Comparison of ENCODE assay signal across 11 cellular contexts in genomic region chr6:10733151-10733715, GRCh38. TPM values are rescaled to one million over a fixed set of nuclear protein-coding genes. Genes with fewer than 3 reads are reported as not detected.
DNase-seq lines count a peak whose midpoint lies in the region; ATAC-seq lines count a peak whose summit lies in the region.
"Had no signal": no experiment of that assay in that cellular context is flagged by ENCODE, and none has a peak within 500 bp of the region (broad histone marks: within the 10 kb centered on the region; RNA-seq: fewer than 3 reads in every experiment).

No MANE protein-coding gene starts in this region.

- H3K4ac ChIP-seq in trophoblast cell (ENCODE audit: low read depth, low read length): no peak overlapping the region

- H2BK5ac ChIP-seq in trophoblast cell (ENCODE audit: low read depth, low read length, poor library complexity): no peak overlapping the region

- no peak overlapping the region for H3K4me2 ChIP-seq in trophoblast cell (ENCODE audit: low read length)

- H3K4me3 ChIP-seq in ectodermal cell (ENCODE audit: insufficient read depth, low read depth, low read length) (no peak overlapping the region), trophoblast cell (ENCODE audit: low read depth, low read length) (no peak overlapping the region)
- H3K4me3 ChIP-seq: body of pancreas, left lung had no signal

- H3K27ac ChIP-seq in ectodermal cell (ENCODE audit: insufficient read depth, low read depth, low read length, poor library complexity, severe bottlenecking) (peak overlapping the region; percentile 16), trophoblast cell (ENCODE audit: low read depth, low read length) (no peak overlapping the region)
- H3K27ac ChIP-seq: body of pancreas, left lung had no signal

- H4K91ac ChIP-seq in trophoblast cell (ENCODE audit: low read depth, low read length): peak overlapping the region; percentile 4

- no peak overlapping the region for H3K23ac ChIP-seq in trophoblast cell (ENCODE audit: low read length)

- peaks cover 5% of the 10 kb centered on the region for H3K79me1 ChIP-seq in trophoblast cell (ENCODE audit: low read length)

- DNase-seq in ELF-1 (ENCODE audit: low read depth, low spot score) (peak; percentile 37), NCI-H226 (peak; percentile 34), trophoblast cell (no peak), NAMALWA (ENCODE audit: low spot score) (no peak), NCI-H1436 treated with DMSO at 0.1 percent for 48 hours (lab: John Stamatoyannopoulos, UW) (no peak)
- DNase-seq: body of pancreas, left lung, NCI-H2029 treated with DMSO at 0.1 percent for 48 hours had no signal

- H3K4me1 ChIP-seq in ectodermal cell (ENCODE audit: control insufficient read depth, insufficient read depth, low read length): no peaks in the 10 kb centered on the region
- peaks cover 3 to 6% of the 10 kb centered on the region in 2 experiments for H3K4me1 ChIP-seq in trophoblast cell (ENCODE audit: control insufficient read depth in 1 of 2, insufficient read depth in 2 of 2, low read length in 2 of 2)
- H3K4me1 ChIP-seq: body of pancreas, left lung had no signal

- H2AK5ac ChIP-seq in trophoblast cell (ENCODE audit: low read length): no peak overlapping the region

- no peak for ATAC-seq in GM21381 (IDR thresholded peaks at IDR 0.05; ENCODE audit: unreplicated experiment)
- ATAC-seq: activated CD4-positive, CD25-positive, alpha-beta regulatory T cell treated with anti-CD3 and anti-CD28 coated beads, Interleukin-2, amount 50 U/mL, for 24 hours; body of pancreas; left lung had no signal

- H3K27me3 ChIP-seq in ectodermal cell (ENCODE audit: control insufficient read depth, insufficient read depth, low read length, poor library complexity, severe bottlenecking): no peaks in the 10 kb centered on the region
- no peaks in the 10 kb centered on the region for H3K27me3 ChIP-seq in trophoblast cell (ENCODE audit: insufficient read depth, low read length)
- H3K27me3 ChIP-seq: body of pancreas, left lung had no signal

- H2BK12ac ChIP-seq in trophoblast cell (ENCODE audit: low read length): no peak overlapping the region

- no peaks in the 10 kb centered on the region for H3K79me2 ChIP-seq in trophoblast cell (ENCODE audit: control insufficient read depth, insufficient read depth, low read length, poor library complexity)

- H3K9me3 ChIP-seq in ectodermal cell (ENCODE audit: control insufficient read depth, low read length) (no peaks in the 10 kb centered on the region), trophoblast cell (ENCODE audit: insufficient read depth, low read depth, low read length) (peaks cover 1% of the 10 kb centered on the region)
- H3K9me3 ChIP-seq: body of pancreas, left lung had no signal

- no peak overlapping the region for H3K18ac ChIP-seq in trophoblast cell (ENCODE audit: low read length)

- H3K9ac ChIP-seq in trophoblast cell (ENCODE audit: low read length): no peak overlapping the region

- 92 to 94% methylated on average over 17 of the region's 17 CpGs for WGBS in ectodermal cell, 2 experiments
- no CpG with 5 or more reads among the region's 17 CpGs for WGBS in trophoblast cell (ENCODE audit: extremely low coverage, insufficient coverage, insufficient read length)

- H4K12ac ChIP-seq in trophoblast cell (ENCODE audit: low read depth, low read length): no peak overlapping the region

- H4K8ac ChIP-seq in trophoblast cell (ENCODE audit: low read depth, low read length): no peak overlapping the region

- no peak overlapping the region for H2BK120ac ChIP-seq in trophoblast cell (ENCODE audit: insufficient read depth, low read length, poor library complexity)

- H2AFZ ChIP-seq in trophoblast cell (ENCODE audit: insufficient read depth, low read length, poor library complexity): no peak overlapping the region

- H3K36me3 ChIP-seq in ectodermal cell (ENCODE audit: control insufficient read depth, insufficient read depth, low read length): peaks cover 28% of the 10 kb centered on the region
- H3K36me3 ChIP-seq in trophoblast cell (ENCODE audit: control insufficient read depth in 1 of 2, insufficient read depth in 2 of 2, low read length in 2 of 2): peaks cover 20 to 21% of the 10 kb centered on the region in 2 experiments

- no peak overlapping the region for H3K14ac ChIP-seq in trophoblast cell (ENCODE audit: low read length)

RNA-seq across cellular contexts. Expression of gene TMEM14C, which starts 10.4 kb away (rescaled TPM):
- polyA plus RNA-seq in ectodermal cell (2013, experiment 1 of 4): 138 TPM
- polyA plus RNA-seq in ectodermal cell (2013, experiment 2 of 4): 145 TPM
- polyA plus RNA-seq in ectodermal cell (2013, experiment 3 of 4): 162 TPM
- 171 TPM for polyA plus RNA-seq in ectodermal cell (2013, experiment 4 of 4)
- polyA plus RNA-seq in trophoblast cell (2013): 200 and 206 TPM in 2 replicates

RNA-seq across cellular contexts. Expression of gene TMEM14B, which starts 14.4 kb away (rescaled TPM):
- polyA plus RNA-seq in ectodermal cell (2013, experiment 1 of 4): 81.0 TPM
- polyA plus RNA-seq in ectodermal cell (2013, experiment 2 of 4): 91.7 TPM
- polyA plus RNA-seq in ectodermal cell (2013, experiment 3 of 4): 86.5 TPM
- 84.5 TPM for polyA plus RNA-seq in ectodermal cell (2013, experiment 4 of 4)
- 66.2 and 69.3 TPM in 2 replicates for polyA plus RNA-seq in trophoblast cell (2013)

RNA-seq across cellular contexts. Expression of gene PAK1IP1, which starts 38.5 kb away (rescaled TPM):
- 23.1 TPM for polyA plus RNA-seq in ectodermal cell (2013, experiment 1 of 4)
- polyA plus RNA-seq in ectodermal cell (2013, experiment 2 of 4): 22.5 TPM
- 21.5 TPM for polyA plus RNA-seq in ectodermal cell (2013, experiment 3 of 4)
- 18.8 TPM for polyA plus RNA-seq in ectodermal cell (2013, experiment 4 of 4)
- 16.1 and 16.9 TPM in 2 replicates for polyA plus RNA-seq in trophoblast cell (2013)

RNA-seq across cellular contexts. Expression of gene C6orf52, which starts 38.8 kb away (rescaled TPM):
- polyA plus RNA-seq in ectodermal cell (2013, experiment 1 of 4): 3.6 TPM
- 5.4 TPM for polyA plus RNA-seq in ectodermal cell (2013, experiment 2 of 4)
- 3.5 TPM for polyA plus RNA-seq in ectodermal cell (2013, experiment 3 of 4)
- 4.5 TPM for polyA plus RNA-seq in ectodermal cell (2013, experiment 4 of 4)
- 3.5 and 4.0 TPM in 2 replicates for polyA plus RNA-seq in trophoblast cell (2013)

Comparison
In these comparisons a context has a peak if more than half of its experiments do, and no peak if none do; other contexts are left out.
1. DNase-seq: peak in ELF-1 (single experiment) and NCI-H226 (single experiment); none in trophoblast cell (0 of 2), NAMALWA (single experiment) and NCI-H1436 treated with DMSO at 0.1 percent for 48 hours (single experiment).